In the genomic region with DNA sequence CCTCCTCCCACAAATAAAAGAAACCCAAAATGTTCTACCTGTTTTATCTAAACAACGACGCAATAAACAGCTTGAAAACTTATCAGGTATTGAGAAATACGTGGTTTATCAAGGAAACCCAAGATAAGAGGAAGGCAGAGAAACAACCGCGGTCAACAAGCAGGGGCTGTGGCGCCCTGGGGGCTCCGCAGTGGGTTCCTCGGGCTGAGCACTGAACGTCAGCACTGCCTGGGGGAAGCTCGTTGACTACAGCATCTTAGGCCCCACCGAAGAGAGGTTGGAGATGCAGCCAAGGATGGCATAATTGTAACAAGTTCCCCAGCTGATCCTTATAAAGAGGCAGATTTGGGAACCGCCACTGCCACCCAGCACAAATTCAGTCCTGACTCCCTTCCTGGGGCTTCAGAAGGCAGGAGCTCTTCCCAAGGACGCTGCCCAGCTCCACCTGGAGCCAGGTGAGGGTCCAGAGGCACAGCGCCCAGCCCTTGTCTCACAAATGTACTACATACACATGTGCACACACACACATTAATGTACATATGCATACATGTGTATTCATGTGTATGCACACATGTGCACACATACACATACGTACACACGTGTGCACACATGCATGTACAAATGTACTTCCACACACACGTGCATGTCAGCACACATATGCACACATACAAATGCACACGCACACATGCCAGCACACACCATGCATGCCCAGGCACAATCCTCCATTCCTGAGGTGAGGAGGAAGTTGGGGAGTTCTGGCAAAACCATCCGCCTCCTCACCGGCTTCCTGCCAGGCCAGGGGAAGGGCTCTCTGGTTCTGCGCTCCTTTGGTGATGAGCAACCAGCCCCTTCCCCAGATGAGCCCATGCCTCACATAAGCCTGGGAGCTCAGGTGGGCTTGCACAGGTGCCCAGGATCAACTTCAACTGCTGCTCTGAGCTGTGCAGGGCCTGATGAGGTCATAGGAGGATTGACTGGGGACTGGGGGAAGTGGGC, we compare ENCODE assay signal across 23 cellular contexts.
"Had no signal": no experiment of that assay in that cellular context is flagged by ENCODE, and none has a peak within 500 bp of the region (broad histone marks: within the 10 kb centered on the region; RNA-seq: fewer than 3 reads in every experiment).

No MANE protein-coding gene starts in this region.

- H3K36me3 Mint-ChIP-seq: activated naive CD8-positive, alpha-beta T cell treated with anti-CD3 and anti-CD28 coated beads for 36 hours; stimulated activated naive B cell treated with anti-CD40 and anti-IgM and Interleukin-4, amounts not matched to agents 10 μg/mL and 1 μg/mL and 100 μg/mL, for 72 hours had no signal

- H3K9me3 Mint-ChIP-seq: activated naive CD8-positive, alpha-beta T cell treated with anti-CD3 and anti-CD28 coated beads for 36 hours had no signal

- ATAC-seq: activated CD8-positive, alpha-beta T cell treated with anti-CD3 and anti-CD28 coated beads, Interleukin-2, amount 10 ng/mL, durations not matched to agents 7 days and 5 days; esophagus mucosa; right lobe of liver; stimulated activated naive B cell treated with anti-CD40 and anti-IgM and Interleukin-4, amounts not matched to agents 10 μg/mL and 1 μg/mL and 100 μg/mL, for 72 hours had no signal

- H3K27me3 ChIP-seq: cardiac muscle cell, right lobe of liver, testis, vagina had no signal

- H3K4me3 ChIP-seq: cardiac muscle cell, right lobe of liver, smooth muscle cell, testis, vagina had no signal

- H3K4me1 ChIP-seq: parathyroid adenoma, right lobe of liver, testis had no signal

- H3K4me1 Mint-ChIP-seq: activated naive CD8-positive, alpha-beta T cell treated with anti-CD3 and anti-CD28 coated beads for 36 hours; stimulated activated naive B cell treated with anti-CD40 and anti-IgM and Interleukin-4, amounts not matched to agents 10 μg/mL and 1 μg/mL and 100 μg/mL, for 72 hours had no signal

- DNase-seq: activated CD4-positive, alpha-beta T cell treated with anti-CD3 and anti-CD28 coated beads for 1 hour; activated CD4-positive, alpha-beta T cell treated with anti-CD3 and anti-CD28 coated beads, Interleukin-2, amount 50 U/mL, for 1 hour; activated CD8-positive, alpha-beta T cell treated with anti-CD3 and anti-CD28 coated beads, Interleukin-2, amount 10 ng/mL, durations not matched to agents 7 days and 5 days; activated naive CD4-positive, alpha-beta T cell; activated naive CD8-positive, alpha-beta T cell treated with anti-CD3 and anti-CD28 coated beads for 36 hours; amygdala; effector memory CD4-positive, alpha-beta T cell; hypothalamus; mesenchymal stem cell; nephron progenitor cell; nucleus accumbens; stimulated activated CD4-positive, alpha-beta T cell treated with anti-CD3 and anti-CD28 coated beads, Interleukin-2, amount 100 ng/mL, for 48 hours; stimulated activated CD8-positive, alpha-beta memory T cell treated with anti-CD3 and anti-CD28 coated beads, Interleukin-4, amount 100 ng/mL, for 48 hours; stimulated activated naive B cell treated with anti-CD40 and anti-IgM and Interleukin-4, amounts not matched to agents 10 μg/mL and 1 μg/mL and 100 μg/mL, for 72 hours; T-helper 9 cell; testis; trophoblast cell had no signal

- H3K27ac Mint-ChIP-seq: activated CD8-positive, alpha-beta T cell treated with anti-CD3 and anti-CD28 coated beads, Interleukin-2, amount 10 ng/mL, durations not matched to agents 7 days and 5 days; activated naive CD8-positive, alpha-beta T cell treated with anti-CD3 and anti-CD28 coated beads for 36 hours; nephron progenitor cell; stimulated activated naive B cell treated with anti-CD40 and anti-IgM and Interleukin-4, amounts not matched to agents 10 μg/mL and 1 μg/mL and 100 μg/mL, for 72 hours had no signal

- H3K27ac ChIP-seq: cardiac muscle cell, parathyroid adenoma, right lobe of liver, testis, vagina had no signal

- H3K36me3 ChIP-seq: cardiac muscle cell, right lobe of liver, vagina had no signal

- H3K9me3 ChIP-seq: right lobe of liver, testis, vagina had no signal

- H3K4me3 Mint-ChIP-seq: activated CD8-positive, alpha-beta T cell treated with anti-CD3 and anti-CD28 coated beads, Interleukin-2, amount 10 ng/mL, durations not matched to agents 7 days and 5 days; activated naive CD8-positive, alpha-beta T cell treated with anti-CD3 and anti-CD28 coated beads for 36 hours; nephron progenitor cell; stimulated activated naive B cell treated with anti-CD40 and anti-IgM and Interleukin-4, amounts not matched to agents 10 μg/mL and 1 μg/mL and 100 μg/mL, for 72 hours had no signal
